In the genomic region with DNA sequence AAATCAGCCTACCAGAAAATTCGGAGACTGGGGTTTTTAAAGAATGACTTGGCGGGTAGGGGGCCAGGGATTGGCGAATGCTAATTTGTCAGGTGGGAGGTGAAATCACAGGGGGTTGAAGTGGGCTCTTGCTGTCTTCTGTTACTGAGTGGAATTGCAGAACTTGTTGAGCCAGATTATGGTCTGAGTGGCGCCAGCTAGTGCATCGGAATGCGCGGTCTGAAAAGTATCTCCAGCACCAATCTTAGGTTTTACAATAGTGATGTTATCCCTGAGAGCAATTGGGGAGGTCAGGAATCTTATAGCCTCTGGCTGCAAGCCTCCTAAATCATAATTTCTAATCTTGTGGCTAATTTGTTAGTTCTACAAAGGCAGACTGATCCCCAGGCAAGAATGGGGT, we compare ENCODE assay signal across 8 cellular contexts. TPM values are rescaled to one million over a fixed set of nuclear protein-coding genes. Genes with fewer than 3 reads are reported as not detected.
A peak's percentile ranks its signal among the peaks of the same experiment; 100 is the strongest.
DNase-seq lines count a peak whose midpoint lies in the region; ATAC-seq and TF ChIP-seq lines count a peak whose summit lies in the region.

No MANE protein-coding gene starts in this region.

- CTCF ChIA-PET in T-cell (lab: Charles Lee): interaction anchor here in 1 of 2 donors (4.2 kb wide), 1 partner anchor 24 kb away, joined by 19 read pairs; no protein-coding TSS in a partner anchor

- ATAC-seq in T-cell (replicated peaks in 1 of 4) (no peak), HG03520 (IDR thresholded peaks at IDR 0.05; ENCODE audit: unreplicated experiment) (no peak)

- H3K4me1 ChIP-seq in fibroblast of lung (ENCODE audit: control insufficient read depth, extremely low read depth, insufficient read depth, low read length): peaks cover 3% of the 10 kb centered on the region
- peaks cover 5% of the 10 kb centered on the region for H3K4me1 ChIP-seq in prostate gland (replicated peaks)
- no peaks in the 10 kb centered on the region for H3K4me1 ChIP-seq in ovary (ENCODE audit: insufficient read depth)
- peaks cover 4% of the 10 kb centered on the region for H3K4me1 ChIP-seq in testis

- H3K4me1 Mint-ChIP-seq in T-cell: peaks cover 36 to 42% (median 42%) of the 10 kb centered on the region in 3 donors

- H3K4me3 ChIP-seq in fibroblast of lung (replicated peaks in 1 of 4; ENCODE audit: control extremely low read depth in 1 of 4, insufficient read depth in 1 of 4, low read depth in 3 of 4, low read length in 4 of 4): no peak overlapping the region
- peak overlapping the region; percentile 84 to 100 for H3K4me3 ChIP-seq in prostate gland
- H3K4me3 ChIP-seq in ovary: no peak overlapping the region
- H3K4me3 ChIP-seq in testis: peak overlapping the region in 1 of 2 donors; percentile 96

- TF ChIP-seq EP300 in ovary (IDR thresholded peaks at IDR 0.05): no peak

- peaks cover 0 to 7% (median 5%) of the 10 kb centered on the region in 3 donors for H3K9me3 Mint-ChIP-seq in T-cell

- no peak overlapping the region for H3K27ac ChIP-seq in fibroblast of lung (ENCODE audit: insufficient read depth, low read length)
- peak overlapping the region; percentile 94 to 98 for H3K27ac ChIP-seq in prostate gland
- H3K27ac ChIP-seq in ovary: no peak overlapping the region
- H3K27ac ChIP-seq in testis: peak overlapping the region in 1 of 2 donors; percentile 95

- DNase-seq in ELF-1 (ENCODE audit: low read depth, low spot score) (peak; percentile 90), T-cell (no peak), fibroblast of lung (ENCODE audit: low read depth in 2 of 2) (no peak), prostate gland (ENCODE audit: low spot score) (peak; percentile 46), ovary (no peak), testis (no peak), GM13976 (ENCODE audit: low spot score) (no peak)

- H3K27me3 Mint-ChIP-seq in T-cell: no peaks in the 10 kb centered on the region

- H4K20me1 ChIP-seq in fibroblast of lung (ENCODE audit: control insufficient read depth, extremely low read depth, insufficient read depth, low read length): no peaks in the 10 kb centered on the region

- H3K27me3 ChIP-seq in fibroblast of lung (ENCODE audit: control insufficient read depth, insufficient read depth, low read length) (no peaks in the 10 kb centered on the region), prostate gland (replicated peaks; ENCODE audit: insufficient read depth) (no peaks in the 10 kb centered on the region), ovary (no peaks in the 10 kb centered on the region), testis (no peaks in the 10 kb centered on the region)

- H2AFZ ChIP-seq in fibroblast of lung (ENCODE audit: low read length): peak overlapping the region; percentile 90

- peaks cover 5% of the 10 kb centered on the region for H3K36me3 Mint-ChIP-seq in T-cell

- peak overlapping the region; percentile 83 to 99 (median 99) for H3K4me3 Mint-ChIP-seq in T-cell

- no peaks in the 10 kb centered on the region for H3K36me3 ChIP-seq in fibroblast of lung (ENCODE audit: control insufficient read depth, insufficient read depth, low read length)
- H3K36me3 ChIP-seq in prostate gland: no peaks in the 10 kb centered on the region
- H3K36me3 ChIP-seq in ovary: no peaks in the 10 kb centered on the region
- no peaks in the 10 kb centered on the region for H3K36me3 ChIP-seq in testis (ENCODE audit: low read depth, missing control alignments)

- H3K79me2 ChIP-seq in fibroblast of lung (ENCODE audit: control insufficient read depth, insufficient read depth, low read length): peaks cover 30% of the 10 kb centered on the region

- 50% methylated on average over 7 of the region's 7 CpGs for WGBS in prostate gland
- 83 to 89% (median 87%) methylated on average over 7 of the region's 7 CpGs for WGBS in ovary, 3 donors
- WGBS in testis, 2 donors: 61 to 73% methylated on average over 7 of the region's 7 CpGs

- no peaks in the 10 kb centered on the region for H3K9me3 ChIP-seq in fibroblast of lung (ENCODE audit: control insufficient read depth, insufficient read depth, low read depth, low read length)
- H3K9me3 ChIP-seq in prostate gland: no peaks in the 10 kb centered on the region
- peaks cover 0 to 6% of the 10 kb centered on the region in 2 donors for H3K9me3 ChIP-seq in ovary
- H3K9me3 ChIP-seq in testis: no peaks in the 10 kb centered on the region

- TF ChIP-seq CTCF in fibroblast of lung (conservative IDR thresholded peaks at IDR 0.05 in 1 of 2, IDR thresholded peaks at IDR 0.05 in 1 of 2; ENCODE audit: low read depth in 1 of 2, low read length in 2 of 2) (no peak), prostate gland (IDR thresholded peaks at IDR 0.05) (no peak), ovary (IDR thresholded peaks at IDR 0.05) (no peak), testis (IDR thresholded peaks at IDR 0.05) (no peak), GM13976 (IDR thresholded peaks at IDR 0.05; ENCODE audit: borderline replicate concordance, control extremely low read depth, extremely low read depth, insufficient read depth, missing control alignments) (no peak)

- TF ChIP-seq POLR2A in prostate gland (IDR thresholded peaks at IDR 0.05): no peak
- no peak for TF ChIP-seq POLR2A in ovary (IDR thresholded peaks at IDR 0.05)
- no peak for TF ChIP-seq POLR2A in testis (IDR thresholded peaks at IDR 0.05)

- H3K4me2 ChIP-seq in fibroblast of lung (ENCODE audit: extremely low read depth, insufficient read depth, low read length): no peak overlapping the region

- in situ Hi-C loops in GM13976 (cut with MboI; ENCODE audit: low sequenced_read_pairs, unreplicated experiment): no loop called here

- H3K27ac Mint-ChIP-seq in T-cell: peak overlapping the region; percentile 86 to 88

- intact Hi-C loops in prostate gland (cut with DNase I): no loop called here
- intact Hi-C loops in ovary (cut with DNase I): loop anchor here in 1 of 4 donors (10.0 kb wide), 1 partner anchor 379 kb away; a partner anchor contains a TSS
- intact Hi-C loops in testis (cut with DNase I; ENCODE audit: low total_unique reads): no loop called here

- POLR2A ChIA-PET in T-cell (lab: Charles Lee): interaction anchor here in 1 of 2 donors (0.6 to 2.6 kb wide), 3 partner anchors 12 to 24 kb away, joined by 3 to 14 read pairs (median 5); no protein-coding TSS in a partner anchor

- H3K9ac ChIP-seq in fibroblast of lung (ENCODE audit: insufficient read depth, low read length): no peak overlapping the region

RNA-seq across cellular contexts. Expression of a gene that starts 0.8 kb away (rescaled TPM):
- total RNA-seq in T-cell: 100 to 1,000 TPM; 193 to 366 (median 261) TPM
- 47.0 and 48.2 TPM in 2 replicates for total RNA-seq in fibroblast of lung
- polyA plus RNA-seq in fibroblast of lung: 29.9 and 47.7 TPM in 2 replicates
- polyA plus RNA-seq in fibroblast of lung (2012): 14.3 and 23.2 TPM in 2 replicates
- 28.3 and 41.7 TPM in 2 replicates for polyA minus RNA-seq in fibroblast of lung (ENCODE audit: low replicate concordance)
- total RNA-seq in prostate gland: 100 to 1,000 TPM; 109 to 117 TPM
- total RNA-seq in ovary: 10 to 100 TPM; 48.0 to 88.7 (median 71.7) TPM
- 10 to 100 TPM; 49.8 to 73.7 TPM for polyA plus RNA-seq in ovary
- total RNA-seq in testis: 100 to 1,000 TPM in 1 of 2 donors, 10 to 100 TPM in 1; 99.1 to 106 TPM
- 117 TPM for polyA plus RNA-seq in testis (ENCODE audit: insufficient read depth, low read depth, low replicate concordance)

Comparison
In these comparisons a context has a peak if more than half of its experiments do, and no peak if none do; other contexts are left out.
1. DNase-seq: peak in ELF-1 (single experiment) and prostate gland (single experiment); none in T-cell (0 of 34), fibroblast of lung (0 of 2), ovary (0 of 5), testis (single experiment) and GM13976 (single experiment).
2. H3K27ac ChIP-seq: peak in prostate gland (2 of 2); none in fibroblast of lung (single experiment) and ovary (0 of 2).
3. H3K4me3 ChIP-seq: peak in prostate gland (2 of 2); none in fibroblast of lung (0 of 4) and ovary (single experiment).